ENCODE assay signal across 10 cellular contexts in the genomic region with DNA sequence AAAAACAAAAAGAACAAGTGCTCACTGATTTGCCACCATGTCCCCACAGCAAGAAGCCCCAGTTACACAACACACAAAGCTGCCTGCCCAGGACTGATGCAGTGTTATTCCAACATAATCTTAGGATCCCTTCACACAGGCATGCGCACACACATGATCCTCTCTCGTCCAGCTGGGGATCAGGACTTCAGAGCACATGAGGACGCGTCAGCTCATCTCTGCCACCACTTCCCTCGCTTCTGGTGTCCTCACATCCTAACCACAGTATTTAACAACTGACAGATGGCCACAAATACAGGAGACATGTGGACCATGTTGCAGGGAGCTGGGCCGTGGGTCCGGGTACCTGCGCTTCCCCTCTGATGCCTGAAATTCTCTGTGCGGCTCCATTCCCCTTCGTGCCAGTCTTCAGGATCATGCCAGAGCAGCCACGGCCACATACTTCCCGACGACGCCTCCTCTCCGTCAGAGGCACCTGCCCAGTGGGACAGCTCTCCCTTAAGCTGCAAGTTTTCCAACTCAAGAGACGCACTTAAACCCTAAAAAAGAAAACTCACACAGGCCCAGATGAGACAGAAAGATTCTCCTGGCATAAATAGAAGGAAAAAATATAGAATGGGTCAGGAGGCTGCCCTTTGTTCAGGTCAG.
DNase-seq lines count a peak whose midpoint lies in the region; ATAC-seq and TF ChIP-seq lines count a peak whose summit lies in the region.
"Had no signal": no experiment of that assay in that cellular context is flagged by ENCODE, and none has a peak within 500 bp of the region (broad histone marks: within the 10 kb centered on the region; RNA-seq: fewer than 3 reads in every experiment).

No MANE protein-coding gene starts in this region.

- H3K36me3 ChIP-seq in heart left ventricle (peaks cover 0 to 6% (median 0%) of the 10 kb centered on the region in 9 donors), ascending aorta (peaks cover 0 to 3% of the 10 kb centered on the region in 2 donors), mesenchymal stem cell (ENCODE audit: control insufficient read depth in 1 of 2, insufficient read depth in 2 of 2, low read depth in 1 of 2, low read length in 2 of 2) (peaks cover 7 to 21% of the 10 kb centered on the region in 2 experiments), tibial artery (no peaks in the 10 kb centered on the region)
- H3K36me3 ChIP-seq: Peyer's patch had no signal

- peak overlapping the region; percentile 24 for H2BK5ac ChIP-seq in mesenchymal stem cell (ENCODE audit: low read depth, low read length, poor library complexity, severe bottlenecking)

- peaks cover 21 to 99% (median 86%) of the 10 kb centered on the region in 12 donors for H3K4me1 ChIP-seq in heart left ventricle
- H3K4me1 ChIP-seq in ascending aorta, result peaks cover 37 to 79% of the 10 kb centered on the region in 2 donors
- H3K4me1 ChIP-seq in mesenchymal stem cell (ENCODE audit: control insufficient read depth, insufficient read depth, low read depth, low read length), result peaks cover 33% of the 10 kb centered on the region
- H3K4me1 ChIP-seq in tibial artery, result peaks cover 7 to 100% (median 88%) of the 10 kb centered on the region in 4 donors

- peak overlapping the region; percentile 14 to 54 for H3K18ac ChIP-seq in mesenchymal stem cell (ENCODE audit: low read depth in 1 of 2, low read length in 2 of 2)

- DNase-seq in heart left ventricle, result no peak
- no peak for DNase-seq in Right ventricle myocardium inferior (ENCODE audit: missing footprints)
- DNase-seq in ascending aorta (ENCODE audit: low spot score in 2 of 2), result peak in 1 of 2 donors; percentile 61
- no peak for DNase-seq in mesenchymal stem cell
- no peak for DNase-seq in tibial artery
- no peak for DNase-seq in hepatic stellate cell (ENCODE audit: low spot score)
- DNase-seq in activated T-cell treated with anti-CD3 and anti-CD28 coated beads, Interleukin-2, amount 50 U/mL, for 48 hours, result no peak
- DNase-seq: activated effector memory CD4-positive, alpha-beta T cell treated with anti-CD3 and anti-CD28 coated beads, Interleukin-2, amount 50 U/mL, for 16 hours had no signal

- H3K27ac ChIP-seq in heart left ventricle, result peak overlapping the region; percentile 14 to 92 (median 50)
- peak overlapping the region; percentile 37 to 98 for H3K27ac ChIP-seq in ascending aorta
- peak overlapping the region; percentile 19 for H3K27ac ChIP-seq in mesenchymal stem cell (ENCODE audit: low read length, poor library complexity, severe bottlenecking)
- peak overlapping the region; percentile 95 to 96 for H3K27ac ChIP-seq in tibial artery

- H3K4me3 ChIP-seq in heart left ventricle (no peak overlapping the region), ascending aorta (no peak overlapping the region), mesenchymal stem cell (ENCODE audit: insufficient read depth in 1 of 2, low read depth in 1 of 2, low read length in 2 of 2) (no peak overlapping the region), tibial artery (no peak overlapping the region)
- H3K4me3 ChIP-seq: Peyer's patch had no signal

- WGBS in heart left ventricle, 4 donors, result 79 to 84% (median 82%) methylated on average over 16 of the region's 16 CpGs
- WGBS in mesenchymal stem cell, result 93% methylated on average over 15 of the region's 16 CpGs

- no peak overlapping the region for H2BK15ac ChIP-seq in mesenchymal stem cell (ENCODE audit: low read depth, poor library complexity, severe bottlenecking)

- TF ChIP-seq CTCF in heart left ventricle (IDR thresholded peaks at IDR 0.05), result no peak
- TF ChIP-seq CTCF in ascending aorta (IDR thresholded peaks at IDR 0.05), result no peak
- TF ChIP-seq CTCF in tibial artery (IDR thresholded peaks at IDR 0.05), result no peak

- H2AK5ac ChIP-seq in mesenchymal stem cell (ENCODE audit: low read length, severe bottlenecking), result peak overlapping the region; percentile 50

- H4K8ac ChIP-seq in mesenchymal stem cell (ENCODE audit: low read length), result peak overlapping the region; percentile 71

- peaks cover 40% of the 10 kb centered on the region for H3K79me1 ChIP-seq in mesenchymal stem cell (replicated peaks; ENCODE audit: low read length, poor library complexity, severe bottlenecking)

- H2BK120ac ChIP-seq in mesenchymal stem cell (ENCODE audit: low read depth, low read length), result no peak overlapping the region

- H3K9me3 ChIP-seq in heart left ventricle, result no peaks in the 10 kb centered on the region
- H3K9me3 ChIP-seq in ascending aorta, result no peaks in the 10 kb centered on the region
- no peaks in the 10 kb centered on the region for H3K9me3 ChIP-seq in mesenchymal stem cell (ENCODE audit: control insufficient read depth, low read length)
- H3K9me3 ChIP-seq in tibial artery, result no peaks in the 10 kb centered on the region
- H3K9me3 ChIP-seq: Peyer's patch had no signal

- H3K9ac ChIP-seq in mesenchymal stem cell (ENCODE audit: low read length), result no peak overlapping the region

- peak overlapping the region in 1 of 2 experiments; percentile 85 for H3K14ac ChIP-seq in mesenchymal stem cell (ENCODE audit: low read length in 2 of 2)

- peak overlapping the region in 1 of 2 experiments; percentile 57 for H3K23ac ChIP-seq in mesenchymal stem cell (ENCODE audit: low read length in 2 of 2)

- H3K27me3 ChIP-seq in heart left ventricle (no peaks in the 10 kb centered on the region), ascending aorta (no peaks in the 10 kb centered on the region), mesenchymal stem cell (ENCODE audit: control insufficient read depth in 1 of 2, insufficient read depth in 1 of 2, low read length in 2 of 2) (no peaks in the 10 kb centered on the region), tibial artery (no peaks in the 10 kb centered on the region)
- H3K27me3 ChIP-seq: Peyer's patch had no signal

- no peak for ATAC-seq in heart left ventricle
- ATAC-seq in Right ventricle myocardium inferior, result no peak
- ATAC-seq in HG02970 (IDR thresholded peaks at IDR 0.05; ENCODE audit: low FRiP score, unreplicated experiment), result no peak

- no peak for TF ChIP-seq POLR2A in heart left ventricle (IDR thresholded peaks at IDR 0.05)

- H2BK12ac ChIP-seq in mesenchymal stem cell (ENCODE audit: low read length in 2 of 2), result peak overlapping the region; percentile 29 to 85

- intact Hi-C loops in heart left ventricle (cut with DNase I), result loop anchor here in 1 of 10 donors (10.0 kb wide), 1 partner anchor 68 kb away; a partner anchor contains a TSS
- intact Hi-C loops in Right ventricle myocardium inferior (cut with DNase I), result no loop called here
- intact Hi-C loops in ascending aorta (cut with DNase I), result loop anchor here (5.0 kb wide), 1 partner anchor 39 kb away; no protein-coding TSS in a partner anchor
- intact Hi-C loops in tibial artery (cut with DNase I; ENCODE audit: low total_unique reads), result no loop called here

- no peak overlapping the region for H3K4me2 ChIP-seq in mesenchymal stem cell (ENCODE audit: low read length, poor library complexity, severe bottlenecking)

- H2AFZ ChIP-seq in mesenchymal stem cell (ENCODE audit: low read depth, low read length), result no peak overlapping the region

- H3K4ac ChIP-seq in mesenchymal stem cell (ENCODE audit: low read depth in 1 of 2, low read length in 2 of 2), result peak overlapping the region in 1 of 2 experiments; percentile 60

- peak overlapping the region; percentile 52 for H4K91ac ChIP-seq in mesenchymal stem cell (ENCODE audit: low read length)

Comparison
In these comparisons a context has a peak if more than half of its experiments do, and no peak if none do; other contexts are left out.
1. H3K27ac ChIP-seq: peak in every context shown above with its lines; median percentile 96 in tibial artery; 68 in ascending aorta; 50 in heart left ventricle; 19 in mesenchymal stem cell.